22 cellular contexts compared by ENCODE assay signal in genomic region chr19:35143818-35144217, GRCh38. TPM values are rescaled to one million over a fixed set of nuclear protein-coding genes. Genes with fewer than 3 reads are reported as not detected.
DNase-seq lines count a peak whose midpoint lies in the region; ATAC-seq and TF ChIP-seq lines count a peak whose summit lies in the region.
"Had no signal": no experiment of that assay in that cellular context is flagged by ENCODE, and none has a peak within 500 bp of the region (broad histone marks: within the 10 kb centered on the region; RNA-seq: fewer than 3 reads in every experiment).

No MANE protein-coding gene starts in this region.

- H3K4me2 ChIP-seq in OCI-LY7 (ENCODE audit: low read length) = peak overlapping the region; percentile 75; the same call in 1 of the 2 replicates

- CTCF ChIA-PET in activated CD8-positive, alpha-beta T cell treated with anti-CD3 and anti-CD28 coated beads, Interleukin-2, amount 10 ng/mL, durations not matched to agents 7 days and 5 days (lab: Charles Lee) = interaction anchor here (0.9 to 3.8 kb wide), 3 partner anchors 9 to 74 kb away, joined by 3 to 67 read pairs (median 64); partner anchors contain the start of gene FXYD5
- CTCF ChIA-PET in activated CD8-positive, alpha-beta T cell treated with anti-CD3 and anti-CD28 coated beads for 36 hours (lab: Charles Lee) = interaction anchor here (0.6 to 3.9 kb wide), 4 partner anchors 10 to 84 kb away, joined by 3 to 57 read pairs (median 3); partner anchors contain the start of genes FAM187B and FXYD5
- CTCF ChIA-PET in OCI-LY7 (lab: Charles Lee; ENCODE audit: unreplicated experiment) = interaction anchor here (0.6 kb wide), 1 partner anchor 147 kb away, joined by 3 read pairs; no protein-coding TSS in a partner anchor

- no peaks in the 10 kb centered on the region for H3K79me2 ChIP-seq in OCI-LY7 (ENCODE audit: insufficient read depth, low read depth, low read length)

- H3K27me3 ChIP-seq in iPS-20b (ENCODE audit: insufficient read depth, low read length) = peaks cover 46% of the 10 kb centered on the region

- H3K27ac Mint-ChIP-seq in activated CD8-positive, alpha-beta T cell treated with anti-CD3 and anti-CD28 coated beads, Interleukin-2, amount 10 ng/mL, durations not matched to agents 7 days and 5 days = no peak overlapping the region
- no peak overlapping the region for H3K27ac Mint-ChIP-seq in activated CD8-positive, alpha-beta T cell treated with anti-CD3 and anti-CD28 coated beads for 36 hours
- peak overlapping the region; percentile 25 for H3K27ac Mint-ChIP-seq in stimulated activated memory B cell treated with anti-CD40 and anti-IgM and Interleukin-4, amounts not matched to agents 10 μg/mL and 1 μg/mL and 100 μg/mL, for 72 hours
- H3K27ac Mint-ChIP-seq: T-helper 2 cell treated with Interferon-gamma antibody and Interleukin-4, amounts not matched to agents 5 μg/mL and 100 μg/mL, for 36 hours had no signal

- no peak overlapping the region for H3K4me3 ChIP-seq in OCI-LY7 (ENCODE audit: low read depth, low read length, poor library complexity, severe bottlenecking)
- peak overlapping the region; percentile 60 for H3K4me3 ChIP-seq in iPS-20b (ENCODE audit: low read length)
- H3K4me3 ChIP-seq in foreskin fibroblast (ENCODE audit: low read depth in 1 of 2, low read length in 2 of 2) = no peak overlapping the region
- H3K4me3 ChIP-seq: GM12878, K562 had no signal

- peak overlapping the region; percentile 26 for H3K4me3 Mint-ChIP-seq in activated CD8-positive, alpha-beta T cell treated with anti-CD3 and anti-CD28 coated beads, Interleukin-2, amount 10 ng/mL, durations not matched to agents 7 days and 5 days
- H3K4me3 Mint-ChIP-seq in activated CD8-positive, alpha-beta T cell treated with anti-CD3 and anti-CD28 coated beads for 36 hours = no peak overlapping the region
- no peak overlapping the region for H3K4me3 Mint-ChIP-seq in stimulated activated memory B cell treated with anti-CD40 and anti-IgM and Interleukin-4, amounts not matched to agents 10 μg/mL and 1 μg/mL and 100 μg/mL, for 72 hours

- H3K4me1 Mint-ChIP-seq in activated CD8-positive, alpha-beta T cell treated with anti-CD3 and anti-CD28 coated beads, Interleukin-2, amount 10 ng/mL, durations not matched to agents 7 days and 5 days (ENCODE audit: low read depth) = peaks cover 40% of the 10 kb centered on the region
- H3K4me1 Mint-ChIP-seq in activated CD8-positive, alpha-beta T cell treated with anti-CD3 and anti-CD28 coated beads for 36 hours (ENCODE audit: low read depth) = peaks cover 36% of the 10 kb centered on the region
- peaks cover 39% of the 10 kb centered on the region for H3K4me1 Mint-ChIP-seq in stimulated activated memory B cell treated with anti-CD40 and anti-IgM and Interleukin-4, amounts not matched to agents 10 μg/mL and 1 μg/mL and 100 μg/mL, for 72 hours

- no peaks in the 10 kb centered on the region for H4K20me1 ChIP-seq in OCI-LY7 (ENCODE audit: insufficient read depth, low read length)

- no peak for DNase-seq in activated CD8-positive, alpha-beta T cell treated with anti-CD3 and anti-CD28 coated beads, Interleukin-2, amount 10 ng/mL, durations not matched to agents 7 days and 5 days
- no peak for DNase-seq in activated CD8-positive, alpha-beta T cell treated with anti-CD3 and anti-CD28 coated beads for 36 hours
- DNase-seq in OCI-LY7 (ENCODE audit: low spot score) (no peak), foreskin fibroblast (no peak)
- DNase-seq in stimulated activated naive CD4-positive, alpha-beta T cell (lab: John Stamatoyannopoulos, UW) = no peak
- DNase-seq: ACHN; activated CD8-positive, alpha-beta memory T cell treated with anti-CD3 and anti-CD28 coated beads, Interleukin-2, amount 50 U/mL, for 48 hours; Caco-2; effector CD4-positive, alpha-beta T cell; esophagus squamous epithelium; mesenchymal stem cell; NCI-H2029 treated with DMSO at 0.1 percent for 48 hours; SIG-M5 had no signal

- no peaks in the 10 kb centered on the region for H3K9me3 ChIP-seq in OCI-LY7 (ENCODE audit: low read length)
- no peaks in the 10 kb centered on the region for H3K9me3 ChIP-seq in iPS-20b (ENCODE audit: insufficient read depth, low read depth, low read length)
- H3K9me3 ChIP-seq: Caco-2, esophagus squamous epithelium, neutrophil had no signal

- H3K4me1 ChIP-seq in OCI-LY7 (ENCODE audit: insufficient read depth, low read length, poor library complexity, severe bottlenecking) = peaks cover 43% of the 10 kb centered on the region
- peaks cover 13% of the 10 kb centered on the region; the same call in 1 of the 2 replicates for H3K4me1 ChIP-seq in iPS-20b (ENCODE audit: insufficient read depth, low read length)

- no peak overlapping the region for H3K27ac ChIP-seq in OCI-LY7 (ENCODE audit: low read depth, low read length, poor library complexity, severe bottlenecking)
- no peak overlapping the region for H3K27ac ChIP-seq in iPS-20b (ENCODE audit: low read length)
- H3K27ac ChIP-seq: esophagus squamous epithelium, neutrophil had no signal

- H3K9me2 ChIP-seq in OCI-LY7 (ENCODE audit: insufficient read depth, low read length) = no peaks in the 10 kb centered on the region

- no TSS peak for BruUV-seq in OCI-LY7 (replicated peaks; lab: Mats Ljungman, UMichigan)

- H3K27me3 Mint-ChIP-seq in activated CD8-positive, alpha-beta T cell treated with anti-CD3 and anti-CD28 coated beads, Interleukin-2, amount 10 ng/mL, durations not matched to agents 7 days and 5 days (ENCODE audit: low read depth) = peaks cover 24% of the 10 kb centered on the region
- H3K27me3 Mint-ChIP-seq in activated CD8-positive, alpha-beta T cell treated with anti-CD3 and anti-CD28 coated beads for 36 hours = peaks cover 7% of the 10 kb centered on the region
- no peaks in the 10 kb centered on the region for H3K27me3 Mint-ChIP-seq in stimulated activated memory B cell treated with anti-CD40 and anti-IgM and Interleukin-4, amounts not matched to agents 10 μg/mL and 1 μg/mL and 100 μg/mL, for 72 hours

- H3K36me3 Mint-ChIP-seq in activated CD8-positive, alpha-beta T cell treated with anti-CD3 and anti-CD28 coated beads, Interleukin-2, amount 10 ng/mL, durations not matched to agents 7 days and 5 days (ENCODE audit: low read depth) = no peaks in the 10 kb centered on the region
- no peaks in the 10 kb centered on the region for H3K36me3 Mint-ChIP-seq in activated CD8-positive, alpha-beta T cell treated with anti-CD3 and anti-CD28 coated beads for 36 hours (ENCODE audit: low read depth)
- H3K36me3 Mint-ChIP-seq in stimulated activated memory B cell treated with anti-CD40 and anti-IgM and Interleukin-4, amounts not matched to agents 10 μg/mL and 1 μg/mL and 100 μg/mL, for 72 hours = no peaks in the 10 kb centered on the region

- no peak for ATAC-seq in activated CD8-positive, alpha-beta T cell treated with anti-CD3 and anti-CD28 coated beads, Interleukin-2, amount 10 ng/mL, durations not matched to agents 7 days and 5 days
- ATAC-seq in activated CD8-positive, alpha-beta T cell treated with anti-CD3 and anti-CD28 coated beads for 36 hours = no peak
- ATAC-seq in stimulated activated memory B cell treated with anti-CD40 and anti-IgM and Interleukin-4, amounts not matched to agents 10 μg/mL and 1 μg/mL and 100 μg/mL, for 72 hours = no peak
- ATAC-seq in GM18519 (IDR thresholded peaks at IDR 0.05; ENCODE audit: low FRiP score, unreplicated experiment) = no peak
- ATAC-seq: activated CD4-positive, CD25-positive, alpha-beta regulatory T cell treated with anti-CD3 and anti-CD28 coated beads, Interleukin-2, amount 50 U/mL, for 24 hours; GM12878; K562 had no signal

- no peak for TF ChIP-seq CTCF in activated CD8-positive, alpha-beta T cell treated with anti-CD3 and anti-CD28 coated beads for 36 hours (IDR thresholded peaks at IDR 0.05)
- no peak for TF ChIP-seq CTCF in OCI-LY7 (conservative IDR thresholded peaks at IDR 0.05; ENCODE audit: low read length)
- TF ChIP-seq CTCF in foreskin fibroblast (IDR thresholded peaks at IDR 0.05; ENCODE audit: low read depth, low read length) = no peak

- no peaks in the 10 kb centered on the region for H3K36me3 ChIP-seq in OCI-LY7 (ENCODE audit: insufficient read depth, low read length)
- H3K36me3 ChIP-seq in iPS-20b (ENCODE audit: insufficient read depth, low read depth, low read length) = no peaks in the 10 kb centered on the region
- H3K36me3 ChIP-seq: esophagus squamous epithelium, neutrophil had no signal

- H2AFZ ChIP-seq in OCI-LY7 (ENCODE audit: low read length) = no peak overlapping the region

- POLR2A ChIA-PET in activated CD8-positive, alpha-beta T cell treated with anti-CD3 and anti-CD28 coated beads, Interleukin-2, amount 10 ng/mL, durations not matched to agents 7 days and 5 days (lab: Charles Lee) = interaction anchor here (1.2 kb wide), 1 partner anchor 10 kb away, joined by 3 read pairs; no protein-coding TSS in a partner anchor
- POLR2A ChIA-PET in activated CD8-positive, alpha-beta T cell treated with anti-CD3 and anti-CD28 coated beads for 36 hours (lab: Charles Lee) = interaction anchor here (1.1 to 1.9 kb wide), 3 partner anchors 10 to 122 kb away, joined by 3 to 9 read pairs (median 4); partner anchors contain the start of gene FXYD5
- POLR2A ChIA-PET in OCI-LY7 (lab: Charles Lee) = interaction anchor here (0.7 to 3.5 kb wide), 2 partner anchors 8 to 73 kb away, joined by 3 to 25 read pairs; no protein-coding TSS in a partner anchor

- intact Hi-C loops in activated CD8-positive, alpha-beta T cell treated with anti-CD3 and anti-CD28 coated beads for 36 hours (cut with micrococcal nuclease) = loop anchor here (5.0 to 10.0 kb wide), 2 partner anchors 68 to 121 kb away; partner anchors contain the start of gene USF2
- intact Hi-C loops in OCI-LY7 (cut with micrococcal nuclease; ENCODE audit: unreplicated experiment) = loop anchor here (5.0 to 10.0 kb wide), 2 partner anchors 123 to 321 kb away; partner anchors contain the start of gene USF2

- H3K9ac ChIP-seq in iPS-20b (ENCODE audit: low read depth, low read length) = no peak overlapping the region

- no peaks in the 10 kb centered on the region for H3K9me3 Mint-ChIP-seq in activated CD8-positive, alpha-beta T cell treated with anti-CD3 and anti-CD28 coated beads, Interleukin-2, amount 10 ng/mL, durations not matched to agents 7 days and 5 days (ENCODE audit: insufficient read depth)
- no peaks in the 10 kb centered on the region for H3K9me3 Mint-ChIP-seq in activated CD8-positive, alpha-beta T cell treated with anti-CD3 and anti-CD28 coated beads for 36 hours
- H3K9me3 Mint-ChIP-seq in stimulated activated memory B cell treated with anti-CD40 and anti-IgM and Interleukin-4, amounts not matched to agents 10 μg/mL and 1 μg/mL and 100 μg/mL, for 72 hours = no peaks in the 10 kb centered on the region
- H3K9me3 Mint-ChIP-seq: T-helper 2 cell treated with Interferon-gamma antibody and Interleukin-4, amounts not matched to agents 5 μg/mL and 100 μg/mL, for 36 hours had no signal

RNA-seq across cellular contexts. Expression of gene FXYD7, which starts 0.8 kb away (rescaled TPM):
- total RNA-seq in activated CD8-positive, alpha-beta T cell treated with anti-CD3 and anti-CD28 coated beads, Interleukin-2, amount 10 ng/mL, durations not matched to agents 7 days and 5 days = 1 to 10 TPM; 4.1 to 5.2 TPM
- total RNA-seq in activated CD8-positive, alpha-beta T cell treated with anti-CD3 and anti-CD28 coated beads for 36 hours = under 1 TPM in 1 of 2 experiments, not detected in 1; 0.38 TPM
- total RNA-seq in OCI-LY7 (2014; rRNA removed; shearing (Covaris generic)) = 0.50 and 1.2 TPM in 2 replicates
- 6.1 and 6.3 TPM in 2 replicates for total RNA-seq in OCI-LY7 (2022)
- total RNA-seq: Caco-2, esophagus squamous epithelium, kidney epithelial cell had no signal

RNA-seq across cellular contexts. Expression of gene FXYD1, which starts 5.2 kb away (rescaled TPM):
- 1 to 10 TPM; 1.3 to 1.4 TPM for total RNA-seq in activated CD8-positive, alpha-beta T cell treated with anti-CD3 and anti-CD28 coated beads, Interleukin-2, amount 10 ng/mL, durations not matched to agents 7 days and 5 days
- 1 to 10 TPM in 1 of 2 experiments, not detected in 1; 1.9 TPM for total RNA-seq in activated CD8-positive, alpha-beta T cell treated with anti-CD3 and anti-CD28 coated beads for 36 hours
- 0.57 and 1.8 TPM in 2 replicates for total RNA-seq in OCI-LY7 (2014; rRNA removed; shearing (Covaris generic))
- total RNA-seq in OCI-LY7 (2022) = 5.5 and 11.5 TPM in 2 replicates
- total RNA-seq: Caco-2, kidney epithelial cell had no signal

RNA-seq across cellular contexts. Expression of gene LGI4, which starts 9.0 kb away (rescaled TPM):
- total RNA-seq in activated CD8-positive, alpha-beta T cell treated with anti-CD3 and anti-CD28 coated beads, Interleukin-2, amount 10 ng/mL, durations not matched to agents 7 days and 5 days = under 1 TPM; 0.13 TPM
- total RNA-seq in activated CD8-positive, alpha-beta T cell treated with anti-CD3 and anti-CD28 coated beads for 36 hours = under 1 TPM; 0.25 to 0.27 TPM
- total RNA-seq in OCI-LY7 (2014; rRNA removed; shearing (Covaris generic)) = 0.28 and 1.1 TPM in 2 replicates
- total RNA-seq in OCI-LY7 (2022) = 2.7 and 5.9 TPM in 2 replicates
- total RNA-seq: GM12878, kidney epithelial cell had no signal

RNA-seq across cellular contexts. Expression of gene FXYD5, which starts 10.7 kb away (rescaled TPM):
- 100 to 1,000 TPM; 338 to 384 TPM for total RNA-seq in activated CD8-positive, alpha-beta T cell treated with anti-CD3 and anti-CD28 coated beads, Interleukin-2, amount 10 ng/mL, durations not matched to agents 7 days and 5 days
- total RNA-seq in activated CD8-positive, alpha-beta T cell treated with anti-CD3 and anti-CD28 coated beads for 36 hours = 100 to 1,000 TPM; 225 to 241 TPM
- 76.8 and 82.1 TPM in 2 replicates for total RNA-seq in OCI-LY7 (2014; rRNA removed; shearing (Covaris generic))
- 147 and 155 TPM in 2 replicates for total RNA-seq in OCI-LY7 (2022)

RNA-seq across cellular contexts. Expression of gene FXYD3, which starts 28.2 kb away (rescaled TPM):
- total RNA-seq in activated CD8-positive, alpha-beta T cell treated with anti-CD3 and anti-CD28 coated beads, Interleukin-2, amount 10 ng/mL, durations not matched to agents 7 days and 5 days = not detected
- not detected for total RNA-seq in activated CD8-positive, alpha-beta T cell treated with anti-CD3 and anti-CD28 coated beads for 36 hours
- 0.35 TPM in 1 of 2 replicates, not detected in the other for total RNA-seq in OCI-LY7 (2014; rRNA removed; shearing (Covaris generic))
- total RNA-seq in OCI-LY7 (2022) = 0.88 TPM in 1 of 2 replicates, not detected in the other
